ENCODE assay signal across 1 cellular context in the genomic region with DNA sequence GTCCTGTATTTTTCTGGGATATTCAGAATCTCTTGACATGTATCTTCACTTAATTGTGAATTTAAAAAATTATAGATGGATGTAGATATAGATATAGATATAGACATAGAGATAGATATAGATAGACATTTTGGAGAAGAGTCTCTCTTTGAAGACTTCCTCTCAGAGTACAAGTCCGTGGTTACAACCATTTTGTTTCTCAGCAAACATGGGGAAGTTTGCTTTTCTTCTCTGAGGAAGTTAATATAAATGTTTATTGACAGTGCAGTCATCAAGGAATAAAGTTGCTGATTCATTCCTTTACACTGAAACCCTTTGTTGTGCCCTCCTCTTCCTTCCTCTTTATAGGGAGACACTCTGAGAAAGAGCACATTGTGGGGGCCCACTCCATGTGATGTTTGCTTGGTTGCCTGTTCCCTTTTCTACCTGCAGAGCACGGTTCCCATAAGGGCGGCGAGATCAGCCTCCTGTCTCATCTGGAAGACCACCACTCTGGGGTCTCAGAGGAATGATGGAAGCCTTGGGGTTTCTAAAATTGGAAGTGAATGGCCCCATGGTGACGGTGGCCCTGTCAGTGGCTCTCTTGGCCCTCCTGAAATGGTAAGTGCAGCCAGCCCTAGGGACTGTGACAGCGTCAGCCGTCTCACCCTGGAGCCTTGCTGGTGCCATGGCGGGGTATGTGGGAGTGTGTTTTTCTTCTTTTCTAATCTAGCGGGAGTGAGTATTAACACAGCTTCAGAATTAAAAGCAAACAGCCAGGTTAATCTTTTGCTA.
TF ChIP-seq lines count a peak whose summit lies in the region.

A gene (plus strand): TSS at position 385 of the 774 bp plus-strand sequence. CDS start 127 bp downstream, at position 512.

TF ChIP-seq in K562, 482 proteins besides CTCF, POLR2A, EP300 and RAD21 (continued from another document and continues in another):
- TF ChIP-seq, protein P1, sequence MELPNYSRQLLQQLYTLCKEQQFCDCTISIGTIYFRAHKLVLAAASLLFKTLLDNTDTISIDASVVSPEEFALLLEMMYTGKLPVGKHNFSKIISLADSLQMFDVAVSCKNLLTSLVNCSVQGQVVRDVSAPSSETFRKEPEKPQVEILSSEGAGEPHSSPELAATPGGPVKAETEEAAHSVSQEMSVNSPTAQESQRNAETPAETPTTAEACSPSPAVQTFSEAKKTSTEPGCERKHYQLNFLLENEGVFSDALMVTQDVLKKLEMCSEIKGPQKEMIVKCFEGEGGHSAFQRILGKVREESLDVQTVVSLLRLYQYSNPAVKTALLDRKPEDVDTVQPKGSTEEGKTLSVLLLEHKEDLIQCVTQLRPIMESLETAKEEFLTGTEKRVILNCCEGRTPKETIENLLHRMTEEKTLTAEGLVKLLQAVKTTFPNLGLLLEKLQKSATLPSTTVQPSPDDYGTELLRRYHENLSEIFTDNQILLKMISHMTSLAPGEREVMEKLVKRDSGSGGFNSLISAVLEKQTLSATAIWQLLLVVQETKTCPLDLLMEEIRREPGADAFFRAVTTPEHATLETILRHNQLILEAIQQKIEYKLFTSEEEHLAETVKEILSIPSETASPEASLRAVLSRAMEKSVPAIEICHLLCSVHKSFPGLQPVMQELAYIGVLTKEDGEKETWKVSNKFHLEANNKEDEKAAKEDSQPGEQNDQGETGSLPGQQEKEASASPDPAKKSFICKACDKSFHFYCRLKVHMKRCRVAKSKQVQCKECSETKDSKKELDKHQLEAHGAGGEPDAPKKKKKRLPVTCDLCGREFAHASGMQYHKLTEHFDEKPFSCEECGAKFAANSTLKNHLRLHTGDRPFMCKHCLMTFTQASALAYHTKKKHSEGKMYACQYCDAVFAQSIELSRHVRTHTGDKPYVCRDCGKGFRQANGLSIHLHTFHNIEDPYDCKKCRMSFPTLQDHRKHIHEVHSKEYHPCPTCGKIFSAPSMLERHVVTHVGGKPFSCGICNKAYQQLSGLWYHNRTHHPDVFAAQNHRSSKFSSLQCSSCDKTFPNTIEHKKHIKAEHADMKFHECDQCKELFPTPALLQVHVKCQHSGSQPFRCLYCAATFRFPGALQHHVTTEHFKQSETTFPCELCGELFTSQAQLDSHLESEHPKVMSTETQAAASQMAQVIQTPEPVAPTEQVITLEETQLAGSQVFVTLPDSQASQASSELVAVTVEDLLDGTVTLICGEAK (IDR thresholded peaks at IDR 0.05): peak; percentile 33; the same call in 1 of the 2 replicates
- TF ChIP-seq, protein P1 (CRISPR knock-in tag; IDR thresholded peaks at IDR 0.05): peak; percentile 52
- no peak for TF ChIP-seq PTRF (tag; IDR thresholded peaks at IDR 0.05)
- TF ChIP-seq ZNF778 (CRISPR knock-in tag; IDR thresholded peaks at IDR 0.05): no peak
- TF ChIP-seq, protein P2, sequence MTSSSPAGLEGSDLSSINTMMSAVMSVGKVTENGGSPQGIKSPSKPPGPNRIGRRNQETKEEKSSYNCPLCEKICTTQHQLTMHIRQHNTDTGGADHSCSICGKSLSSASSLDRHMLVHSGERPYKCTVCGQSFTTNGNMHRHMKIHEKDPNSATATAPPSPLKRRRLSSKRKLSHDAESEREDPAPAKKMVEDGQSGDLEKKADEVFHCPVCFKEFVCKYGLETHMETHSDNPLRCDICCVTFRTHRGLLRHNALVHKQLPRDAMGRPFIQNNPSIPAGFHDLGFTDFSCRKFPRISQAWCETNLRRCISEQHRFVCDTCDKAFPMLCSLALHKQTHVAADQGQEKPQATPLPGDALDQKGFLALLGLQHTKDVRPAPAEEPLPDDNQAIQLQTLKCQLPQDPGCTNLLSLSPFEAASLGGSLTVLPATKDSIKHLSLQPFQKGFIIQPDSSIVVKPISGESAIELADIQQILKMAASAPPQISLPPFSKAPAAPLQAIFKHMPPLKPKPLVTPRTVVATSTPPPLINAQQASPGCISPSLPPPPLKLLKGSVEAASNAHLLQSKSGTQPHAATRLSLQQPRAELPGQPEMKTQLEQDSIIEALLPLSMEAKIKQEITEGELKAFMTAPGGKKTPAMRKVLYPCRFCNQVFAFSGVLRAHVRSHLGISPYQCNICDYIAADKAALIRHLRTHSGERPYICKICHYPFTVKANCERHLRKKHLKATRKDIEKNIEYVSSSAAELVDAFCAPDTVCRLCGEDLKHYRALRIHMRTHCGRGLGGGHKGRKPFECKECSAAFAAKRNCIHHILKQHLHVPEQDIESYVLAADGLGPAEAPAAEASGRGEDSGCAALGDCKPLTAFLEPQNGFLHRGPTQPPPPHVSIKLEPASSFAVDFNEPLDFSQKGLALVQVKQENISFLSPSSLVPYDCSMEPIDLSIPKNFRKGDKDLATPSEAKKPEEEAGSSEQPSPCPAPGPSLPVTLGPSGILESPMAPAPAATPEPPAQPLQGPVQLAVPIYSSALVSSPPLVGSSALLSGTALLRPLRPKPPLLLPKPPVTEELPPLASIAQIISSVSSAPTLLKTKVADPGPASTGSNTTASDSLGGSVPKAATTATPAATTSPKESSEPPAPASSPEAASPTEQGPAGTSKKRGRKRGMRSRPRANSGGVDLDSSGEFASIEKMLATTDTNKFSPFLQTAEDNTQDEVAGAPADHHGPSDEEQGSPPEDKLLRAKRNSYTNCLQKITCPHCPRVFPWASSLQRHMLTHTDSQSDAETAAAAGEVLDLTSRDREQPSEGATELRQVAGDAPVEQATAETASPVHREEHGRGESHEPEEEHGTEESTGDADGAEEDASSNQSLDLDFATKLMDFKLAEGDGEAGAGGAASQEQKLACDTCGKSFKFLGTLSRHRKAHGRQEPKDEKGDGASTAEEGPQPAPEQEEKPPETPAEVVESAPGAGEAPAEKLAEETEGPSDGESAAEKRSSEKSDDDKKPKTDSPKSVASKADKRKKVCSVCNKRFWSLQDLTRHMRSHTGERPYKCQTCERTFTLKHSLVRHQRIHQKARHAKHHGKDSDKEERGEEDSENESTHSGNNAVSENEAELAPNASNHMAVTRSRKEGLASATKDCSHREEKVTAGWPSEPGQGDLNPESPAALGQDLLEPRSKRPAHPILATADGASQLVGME (CRISPR knock-in tag; IDR thresholded peaks at IDR 0.05): no peak
- no peak for TF ChIP-seq CBX2 (IDR thresholded peaks at IDR 0.05; ENCODE audit: insufficient read depth, low read length, poor library complexity, severe bottlenecking)
- TF ChIP-seq ZNF764 (CRISPR knock-in tag; IDR thresholded peaks at IDR 0.05; ENCODE audit: low read depth): no peak
- no peak for TF ChIP-seq ZNF445 (CRISPR knock-in tag; IDR thresholded peaks at IDR 0.05; ENCODE audit: low read depth)
- TF ChIP-seq KLF1 (tag; IDR thresholded peaks at IDR 0.05): no peak
- no peak for TF ChIP-seq FOXM1 (IDR thresholded peaks at IDR 0.05; ENCODE audit: low read depth)
- 0 out of 2 replicates have a peak, but pooled peaks have one; percentile 39 for TF ChIP-seq FOXM1 (CRISPR knock-in tag; IDR thresholded peaks at IDR 0.05; ENCODE audit: low read depth)
- no peak for TF ChIP-seq SAFB2 (IDR thresholded peaks at IDR 0.05; ENCODE audit: borderline replicate concordance, low read depth, low read length, severe bottlenecking)
- TF ChIP-seq, protein P3, sequence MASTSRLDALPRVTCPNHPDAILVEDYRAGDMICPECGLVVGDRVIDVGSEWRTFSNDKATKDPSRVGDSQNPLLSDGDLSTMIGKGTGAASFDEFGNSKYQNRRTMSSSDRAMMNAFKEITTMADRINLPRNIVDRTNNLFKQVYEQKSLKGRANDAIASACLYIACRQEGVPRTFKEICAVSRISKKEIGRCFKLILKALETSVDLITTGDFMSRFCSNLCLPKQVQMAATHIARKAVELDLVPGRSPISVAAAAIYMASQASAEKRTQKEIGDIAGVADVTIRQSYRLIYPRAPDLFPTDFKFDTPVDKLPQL (IDR thresholded peaks at IDR 0.05; ENCODE audit: extremely low read depth, insufficient read length): no peak
- no peak for TF ChIP-seq DNMT1 (IDR thresholded peaks at IDR 0.05)
- TF ChIP-seq ERF (CRISPR knock-in tag; IDR thresholded peaks at IDR 0.05): 0 out of 2 replicates have a peak, but pooled peaks have one; percentile 48
- no peak for TF ChIP-seq CTBP1 (IDR thresholded peaks at IDR 0.05; ENCODE audit: borderline replicate concordance)
- TF ChIP-seq ZNF830 (CRISPR knock-in tag; IDR thresholded peaks at IDR 0.05): no peak
- TF ChIP-seq ZNF311 (CRISPR knock-in tag; IDR thresholded peaks at IDR 0.05): no peak
- TF ChIP-seq NEUROD1 (IDR thresholded peaks at IDR 0.05; ENCODE audit: borderline replicate concordance, low read depth, low read length, partially characterized antibody): no peak
- TF ChIP-seq, protein P4, sequence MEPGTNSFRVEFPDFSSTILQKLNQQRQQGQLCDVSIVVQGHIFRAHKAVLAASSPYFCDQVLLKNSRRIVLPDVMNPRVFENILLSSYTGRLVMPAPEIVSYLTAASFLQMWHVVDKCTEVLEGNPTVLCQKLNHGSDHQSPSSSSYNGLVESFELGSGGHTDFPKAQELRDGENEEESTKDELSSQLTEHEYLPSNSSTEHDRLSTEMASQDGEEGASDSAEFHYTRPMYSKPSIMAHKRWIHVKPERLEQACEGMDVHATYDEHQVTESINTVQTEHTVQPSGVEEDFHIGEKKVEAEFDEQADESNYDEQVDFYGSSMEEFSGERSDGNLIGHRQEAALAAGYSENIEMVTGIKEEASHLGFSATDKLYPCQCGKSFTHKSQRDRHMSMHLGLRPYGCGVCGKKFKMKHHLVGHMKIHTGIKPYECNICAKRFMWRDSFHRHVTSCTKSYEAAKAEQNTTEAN (CRISPR knock-in tag; IDR thresholded peaks at IDR 0.05): peak; percentile 62; the same call in 1 of the 2 replicates
- no peak for TF ChIP-seq NBN (IDR thresholded peaks at IDR 0.05; ENCODE audit: low read depth)
- no peak for TF ChIP-seq ZFP1 (CRISPR knock-in tag; IDR thresholded peaks at IDR 0.05)
- TF ChIP-seq, protein P5, sequence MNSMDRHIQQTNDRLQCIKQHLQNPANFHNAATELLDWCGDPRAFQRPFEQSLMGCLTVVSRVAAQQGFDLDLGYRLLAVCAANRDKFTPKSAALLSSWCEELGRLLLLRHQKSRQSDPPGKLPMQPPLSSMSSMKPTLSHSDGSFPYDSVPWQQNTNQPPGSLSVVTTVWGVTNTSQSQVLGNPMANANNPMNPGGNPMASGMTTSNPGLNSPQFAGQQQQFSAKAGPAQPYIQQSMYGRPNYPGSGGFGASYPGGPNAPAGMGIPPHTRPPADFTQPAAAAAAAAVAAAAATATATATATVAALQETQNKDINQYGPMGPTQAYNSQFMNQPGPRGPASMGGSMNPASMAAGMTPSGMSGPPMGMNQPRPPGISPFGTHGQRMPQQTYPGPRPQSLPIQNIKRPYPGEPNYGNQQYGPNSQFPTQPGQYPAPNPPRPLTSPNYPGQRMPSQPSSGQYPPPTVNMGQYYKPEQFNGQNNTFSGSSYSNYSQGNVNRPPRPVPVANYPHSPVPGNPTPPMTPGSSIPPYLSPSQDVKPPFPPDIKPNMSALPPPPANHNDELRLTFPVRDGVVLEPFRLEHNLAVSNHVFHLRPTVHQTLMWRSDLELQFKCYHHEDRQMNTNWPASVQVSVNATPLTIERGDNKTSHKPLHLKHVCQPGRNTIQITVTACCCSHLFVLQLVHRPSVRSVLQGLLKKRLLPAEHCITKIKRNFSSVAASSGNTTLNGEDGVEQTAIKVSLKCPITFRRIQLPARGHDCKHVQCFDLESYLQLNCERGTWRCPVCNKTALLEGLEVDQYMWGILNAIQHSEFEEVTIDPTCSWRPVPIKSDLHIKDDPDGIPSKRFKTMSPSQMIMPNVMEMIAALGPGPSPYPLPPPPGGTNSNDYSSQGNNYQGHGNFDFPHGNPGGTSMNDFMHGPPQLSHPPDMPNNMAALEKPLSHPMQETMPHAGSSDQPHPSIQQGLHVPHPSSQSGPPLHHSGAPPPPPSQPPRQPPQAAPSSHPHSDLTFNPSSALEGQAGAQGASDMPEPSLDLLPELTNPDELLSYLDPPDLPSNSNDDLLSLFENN (IDR thresholded peaks at IDR 0.05; ENCODE audit: low read depth in 2 of 2, low read length in 2 of 2): no peak
- TF ChIP-seq ILF3 (IDR thresholded peaks at IDR 0.05; ENCODE audit: borderline replicate concordance): no peak
- peak; percentile 80 for TF ChIP-seq ZNF316 (IDR thresholded peaks at IDR 0.05)
- no peak for TF ChIP-seq ZNF133 (CRISPR knock-in tag; IDR thresholded peaks at IDR 0.05)
- no peak for TF ChIP-seq ETS2 (tag; IDR thresholded peaks at IDR 0.05; ENCODE audit: borderline replicate concordance, poor library complexity, severe bottlenecking)
- no peak for TF ChIP-seq STAT5B (CRISPR knock-in tag; IDR thresholded peaks at IDR 0.05)
- no peak for TF ChIP-seq PRMT5 (CRISPR knock-in tag; IDR thresholded peaks at IDR 0.05)
- TF ChIP-seq NCOR1 (IDR thresholded peaks at IDR 0.05): no peak
- TF ChIP-seq, protein P6, sequence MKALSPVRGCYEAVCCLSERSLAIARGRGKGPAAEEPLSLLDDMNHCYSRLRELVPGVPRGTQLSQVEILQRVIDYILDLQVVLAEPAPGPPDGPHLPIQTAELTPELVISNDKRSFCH (CRISPR knock-in tag; IDR thresholded peaks at IDR 0.05): no peak
- TF ChIP-seq, protein P6 (tag; IDR thresholded peaks at IDR 0.05): 0 out of 2 replicates have a peak, but pooled peaks have one; percentile 43
- TF ChIP-seq, protein P7, sequence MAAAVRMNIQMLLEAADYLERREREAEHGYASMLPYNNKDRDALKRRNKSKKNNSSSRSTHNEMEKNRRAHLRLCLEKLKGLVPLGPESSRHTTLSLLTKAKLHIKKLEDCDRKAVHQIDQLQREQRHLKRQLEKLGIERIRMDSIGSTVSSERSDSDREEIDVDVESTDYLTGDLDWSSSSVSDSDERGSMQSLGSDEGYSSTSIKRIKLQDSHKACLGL (CRISPR knock-in tag; IDR thresholded peaks at IDR 0.05; ENCODE audit: borderline replicate concordance, poor library complexity, severe bottlenecking): no peak
- TF ChIP-seq ZNF699 (CRISPR knock-in tag; IDR thresholded peaks at IDR 0.05; ENCODE audit: insufficient replicate concordance): no peak
- TF ChIP-seq HDAC6 (IDR thresholded peaks at IDR 0.05; ENCODE audit: low read depth, low read length): no peak
